ENCODE assay signal across 8 cellular contexts in the genomic region with DNA sequence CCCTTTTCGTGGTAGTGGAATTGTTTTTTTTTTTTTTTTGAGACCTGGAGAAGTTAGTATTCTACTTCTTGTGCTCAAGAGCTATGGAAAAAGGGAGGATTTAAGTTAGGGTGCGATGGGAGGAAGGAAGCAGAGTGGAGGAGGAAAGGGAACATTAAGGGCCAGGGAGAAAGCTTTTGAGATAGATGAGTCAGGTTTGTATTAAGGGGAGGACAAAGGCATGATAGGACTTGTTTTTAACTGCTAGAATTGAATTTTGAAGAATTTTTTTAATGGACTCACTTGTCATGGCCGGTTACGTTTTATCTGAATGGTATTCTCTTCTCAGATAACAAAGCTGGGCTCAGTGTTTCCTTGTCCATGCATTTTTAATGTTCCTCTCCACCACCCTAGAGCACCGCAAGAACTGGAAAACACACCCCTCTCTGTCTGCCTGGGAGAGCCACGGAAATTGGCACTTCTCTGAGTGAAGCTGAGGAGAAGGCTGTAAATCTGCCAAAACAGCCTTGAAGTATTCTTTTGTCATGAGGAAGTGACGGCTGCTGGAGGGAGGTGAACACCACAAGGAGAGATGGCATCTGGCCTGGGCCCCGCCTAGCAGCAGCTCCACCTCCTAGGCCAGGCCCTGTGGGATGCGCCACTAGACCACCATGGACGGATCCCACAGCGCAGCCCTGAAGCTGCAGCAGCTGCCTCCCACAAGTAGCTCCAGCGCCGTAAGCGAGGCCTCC. TPM values are rescaled to one million over a fixed set of nuclear protein-coding genes. Genes with fewer than 3 reads are reported as not detected.
DNase-seq lines count a peak whose midpoint lies in the region; ATAC-seq and TF ChIP-seq lines count a peak whose summit lies in the region.

No MANE protein-coding gene starts in this region.

- H3K4me3 ChIP-seq in AG04450 (ENCODE audit: low read depth, low read length) (no peak overlapping the region), spleen (no peak overlapping the region)

- H3K27ac Mint-ChIP-seq in activated T-helper 2 cell treated with anti-CD3 and anti-CD28 coated beads, Interferon-gamma antibody, Interleukin-2, Interleukin-4, amounts not matched to agents 10 μg/mL and 5 μg/mL and 100 μg/mL, durations not matched to agents 14 hours and 24 hours and 36 hours: peak overlapping the region; percentile 17

- DNase-seq in AG04450 (ENCODE audit: low read depth, low spot score) (no peak), Kasumi-1 (lab: John Stamatoyannopoulos, UW) (peak; percentile 82 to 86), spleen (no peak), cortex of kidney (lab: John Stamatoyannopoulos, UW) (no peak)
- DNase-seq in activated T-helper 2 cell treated with anti-CD3 and anti-CD28 coated beads, Interferon-gamma antibody, Interleukin-2, Interleukin-4, amounts not matched to agents 10 μg/mL and 5 μg/mL and 100 μg/mL, durations not matched to agents 14 hours and 24 hours and 36 hours (ENCODE audit: low spot score): no peak

- no peaks in the 10 kb centered on the region for H3K9me3 Mint-ChIP-seq in activated T-helper 2 cell treated with anti-CD3 and anti-CD28 coated beads, Interferon-gamma antibody, Interleukin-2, Interleukin-4, amounts not matched to agents 10 μg/mL and 5 μg/mL and 100 μg/mL, durations not matched to agents 14 hours and 24 hours and 36 hours

- H3K9me3 ChIP-seq in AG04450 (ENCODE audit: control insufficient read depth, insufficient read depth, low read length): no peaks in the 10 kb centered on the region
- no peaks in the 10 kb centered on the region for H3K9me3 ChIP-seq in spleen

- no peak overlapping the region for H3K4me3 Mint-ChIP-seq in activated T-helper 2 cell treated with anti-CD3 and anti-CD28 coated beads, Interferon-gamma antibody, Interleukin-2, Interleukin-4, amounts not matched to agents 10 μg/mL and 5 μg/mL and 100 μg/mL, durations not matched to agents 14 hours and 24 hours and 36 hours (ENCODE audit: low read depth)

- peaks cover 8 to 64% (median 34%) of the 10 kb centered on the region in 6 donors for H3K4me1 ChIP-seq in spleen

- H3K4me1 Mint-ChIP-seq in activated T-helper 2 cell treated with anti-CD3 and anti-CD28 coated beads, Interferon-gamma antibody, Interleukin-2, Interleukin-4, amounts not matched to agents 10 μg/mL and 5 μg/mL and 100 μg/mL, durations not matched to agents 14 hours and 24 hours and 36 hours (ENCODE audit: low read depth): peaks cover 46% of the 10 kb centered on the region

- WGBS in spleen, 5 donors: 43 to 58% (median 48%) methylated on average over 14 of the region's 14 CpGs

- H3K36me3 ChIP-seq in spleen: peaks cover 0 to 50% (median 32%) of the 10 kb centered on the region in 6 donors

- CTCF ChIA-PET in AG04450 (lab: Charles Lee): interaction anchor here (0.5 to 1.3 kb wide), 6 partner anchors 9 to 490 kb away, joined by 3 to 7 read pairs (median 5); no protein-coding TSS in a partner anchor

- intact Hi-C loops in activated T-helper 2 cell treated with anti-CD3 and anti-CD28 coated beads, Interferon-gamma antibody, Interleukin-2, Interleukin-4, amounts not matched to agents 10 μg/mL and 5 μg/mL and 100 μg/mL, durations not matched to agents 14 hours and 24 hours and 36 hours (cut with micrococcal nuclease): no loop called here
- intact Hi-C loops in spleen (cut with DNase I; ENCODE audit: low total_unique reads): no loop called here

- TF ChIP-seq CTCF in AG04450 (IDR thresholded peaks at IDR 0.05; ENCODE audit: low read depth, low read length) (no peak), spleen (IDR thresholded peaks at IDR 0.05 in 8 of 11, conservative IDR thresholded peaks at IDR 0.05 in 3 of 11) (no peak)

- ATAC-seq in GM21515 (IDR thresholded peaks at IDR 0.05; ENCODE audit: unreplicated experiment) (no peak), GM21367 (IDR thresholded peaks at IDR 0.05; ENCODE audit: unreplicated experiment) (no peak)

- H3K27ac ChIP-seq in AG04450 (ENCODE audit: low read depth, low read length): peak overlapping the region; percentile 52
- peak overlapping the region; percentile 52 for H3K27ac ChIP-seq in layer of hippocampus (ENCODE audit: low read depth, low read length)
- H3K27ac ChIP-seq in spleen: no peak overlapping the region

- H3K27me3 Mint-ChIP-seq in activated T-helper 2 cell treated with anti-CD3 and anti-CD28 coated beads, Interferon-gamma antibody, Interleukin-2, Interleukin-4, amounts not matched to agents 10 μg/mL and 5 μg/mL and 100 μg/mL, durations not matched to agents 14 hours and 24 hours and 36 hours (ENCODE audit: low read depth): no peaks in the 10 kb centered on the region

- H3K27me3 ChIP-seq in AG04450 (ENCODE audit: control insufficient read depth, insufficient read depth, low read length): no peaks in the 10 kb centered on the region
- no peaks in the 10 kb centered on the region for H3K27me3 ChIP-seq in layer of hippocampus (ENCODE audit: control insufficient read depth, insufficient read depth, low read length)
- H3K27me3 ChIP-seq in spleen (replicated peaks in 1 of 7): no peaks in the 10 kb centered on the region

- no peak for TF ChIP-seq POLR2A in spleen (IDR thresholded peaks at IDR 0.05)

- POLR2A ChIA-PET in AG04450 (lab: Yijun Ruan, JAX): interaction anchor here (0.5 to 0.7 kb wide), 3 partner anchors 25 to 81 kb away, joined by 3 to 7 read pairs (median 4); no protein-coding TSS in a partner anchor

- peaks cover 45% of the 10 kb centered on the region for H3K36me3 Mint-ChIP-seq in activated T-helper 2 cell treated with anti-CD3 and anti-CD28 coated beads, Interferon-gamma antibody, Interleukin-2, Interleukin-4, amounts not matched to agents 10 μg/mL and 5 μg/mL and 100 μg/mL, durations not matched to agents 14 hours and 24 hours and 36 hours (ENCODE audit: low read depth)

RNA-seq across cellular contexts. Expression of gene NIPAL3, which starts 3.5 kb away (rescaled TPM):
- 46.5 and 48.5 TPM in 2 replicates for polyA plus RNA-seq in AG04450 (2011; rRNA removed)
- 58.4 and 73.2 TPM in 2 replicates for polyA minus RNA-seq in AG04450 (2011; rRNA and poly(A)+ RNA removed)
- total RNA-seq in activated T-helper 2 cell treated with anti-CD3 and anti-CD28 coated beads, Interferon-gamma antibody, Interleukin-2, Interleukin-4, amounts not matched to agents 10 μg/mL and 5 μg/mL and 100 μg/mL, durations not matched to agents 14 hours and 24 hours and 36 hours: 24.6 and 28.6 TPM in 2 replicates
- 10 to 100 TPM; 19.6 to 49.2 (median 25.4) TPM for total RNA-seq in spleen
- polyA plus RNA-seq in spleen: 1 to 10 TPM; 5.3 to 6.4 (median 5.7) TPM

RNA-seq across cellular contexts. Expression of gene STPG1, which starts 5.5 kb away (rescaled TPM):
- polyA plus RNA-seq in AG04450 (2011; rRNA removed) (6.6 and 7.9 TPM in 2 replicates), spleen (1 to 10 TPM; 1.8 to 3.0 (median 2.3) TPM)
- 5.5 and 6.7 TPM in 2 replicates for polyA minus RNA-seq in AG04450 (2011; rRNA and poly(A)+ RNA removed)
- total RNA-seq in activated T-helper 2 cell treated with anti-CD3 and anti-CD28 coated beads, Interferon-gamma antibody, Interleukin-2, Interleukin-4, amounts not matched to agents 10 μg/mL and 5 μg/mL and 100 μg/mL, durations not matched to agents 14 hours and 24 hours and 36 hours: 4.9 and 6.0 TPM in 2 replicates
- 1 to 10 TPM; 1.5 to 5.8 (median 5.1) TPM for total RNA-seq in spleen

Comparison
In these comparisons a context has a peak if more than half of its experiments do, and no peak if none do; other contexts are left out.
1. DNase-seq: peak in Kasumi-1 (2 of 2); none in AG04450 (single experiment), activated T-helper 2 cell treated with anti-CD3 and anti-CD28 coated beads, Interferon-gamma antibody, Interleukin-2, Interleukin-4, amounts not matched to agents 10 μg/mL and 5 μg/mL and 100 μg/mL, durations not matched to agents 14 hours and 24 hours and 36 hours (single experiment), spleen (single experiment) and cortex of kidney (single experiment).
2. H3K27ac ChIP-seq: peak in AG04450 (single experiment) and layer of hippocampus (single experiment); none in spleen (0 of 8).